Comparison of ENCODE assay signal across 8 cellular contexts in the genomic region with DNA sequence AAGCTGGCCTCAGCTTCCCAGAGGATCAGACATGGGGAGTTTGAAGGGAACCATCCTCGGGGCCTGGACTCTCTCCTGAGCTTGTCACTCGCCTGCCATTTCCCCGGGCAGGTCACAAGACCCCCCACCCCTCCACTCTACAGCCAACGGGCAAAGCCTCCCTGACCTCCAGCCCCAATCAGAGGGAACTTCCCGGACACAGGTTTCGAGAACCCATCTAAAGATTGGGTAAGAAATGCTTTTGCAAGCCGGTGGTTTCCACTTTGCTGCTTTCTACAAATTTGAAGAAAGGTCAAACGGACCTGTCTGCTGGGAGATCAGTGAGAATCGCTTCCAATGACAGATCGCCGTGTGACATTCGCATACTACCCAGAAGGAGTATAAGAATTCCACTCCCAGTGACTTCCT.
DNase-seq lines count a peak whose midpoint lies in the region; ATAC-seq, FAIRE-seq and TF ChIP-seq lines count a peak whose summit lies in the region.

No MANE protein-coding gene starts in this region.

- no peak for FAIRE-seq in kidney (lab: Jason Lieb, UNC)

- peaks cover 33% of the 10 kb centered on the region for H3K27me3 Mint-ChIP-seq in activated T-cell treated with anti-CD3 and anti-CD28 coated beads, Interleukin-2, amount 50 U/mL, for 72 hours (ENCODE audit: low read depth)

- TF ChIP-seq CTCF in kidney (IDR thresholded peaks at IDR 0.05; ENCODE audit: borderline replicate concordance, extremely low read depth, insufficient read depth) = no peak

- H3K4me3 Mint-ChIP-seq in activated T-cell treated with anti-CD3 and anti-CD28 coated beads, Interleukin-2, amount 50 U/mL, for 72 hours = peak overlapping the region; percentile 42 to 84

- H3K27ac ChIP-seq in kidney (ENCODE audit: low read depth in 2 of 2, low read length in 2 of 2) = no peak overlapping the region

- no peak overlapping the region for H3K9ac ChIP-seq in kidney (ENCODE audit: low read length in 2 of 2)

- intact Hi-C loops in kidney (cut with DNase I) = loop anchor here (10.0 kb wide), 1 partner anchor 439 kb away; no protein-coding TSS in a partner anchor

- peaks cover 50% of the 10 kb centered on the region for H3K4me1 Mint-ChIP-seq in activated T-cell treated with anti-CD3 and anti-CD28 coated beads, Interleukin-2, amount 50 U/mL, for 72 hours (ENCODE audit: low read depth)

- H3K4me1 ChIP-seq in kidney (ENCODE audit: control insufficient read depth in 1 of 2, insufficient read depth in 1 of 2, low read depth in 1 of 2, low read length in 2 of 2) = peaks cover 4 to 8% of the 10 kb centered on the region in 2 donors

- in situ Hi-C loops in KBM-7 (cut with MboI; ENCODE audit: low pct_unique_long_range_greater_than_20kb, low sequenced_read_pairs) (no loop called here), G401 (cut with HindIII; ENCODE audit: low sequenced_read_pairs) (no loop called here)

- DNase-seq in stimulated activated naive CD4-positive, alpha-beta T cell treated with Interleukin-2 at 50 U/mL for 16 hours (lab: John Stamatoyannopoulos, UW) = peak; percentile 31
- DNase-seq in stimulated activated naive CD4-positive, alpha-beta T cell (lab: John Stamatoyannopoulos, UW) = no peak
- peak; percentile 39 to 57 for DNase-seq in activated T-cell treated with anti-CD3 and anti-CD28 coated beads, Interleukin-2, amount 50 U/mL, for 72 hours
- DNase-seq in pons (ENCODE audit: low spot score) = peak; percentile 45
- DNase-seq in KBM-7 = no peak
- no peak for DNase-seq in kidney
- DNase-seq in G401 (ENCODE audit: low spot score) = no peak

- H3K36me3 Mint-ChIP-seq in activated T-cell treated with anti-CD3 and anti-CD28 coated beads, Interleukin-2, amount 50 U/mL, for 72 hours (ENCODE audit: insufficient read depth in 2 of 2) = peaks cover 3 to 6% of the 10 kb centered on the region in 2 donors

- H3K9me3 ChIP-seq in kidney (ENCODE audit: control insufficient read depth in 1 of 2, low read length in 2 of 2) = no peaks in the 10 kb centered on the region

- no peak overlapping the region for H3K4me3 ChIP-seq in kidney (ENCODE audit: low read length in 2 of 2)

- H3K36me3 ChIP-seq in kidney (ENCODE audit: control insufficient read depth in 1 of 2, insufficient read depth in 2 of 2, low read length in 2 of 2) = no peaks in the 10 kb centered on the region

- peak; percentile 10 for ATAC-seq in HG03060 (IDR thresholded peaks at IDR 0.05; ENCODE audit: low read depth, unreplicated experiment)
- ATAC-seq in activated T-cell treated with anti-CD3 and anti-CD28 coated beads, Interleukin-2, amount 50 U/mL, for 72 hours (replicated peaks in 1 of 2) = peak; percentile 12 to 14

- H3K9me3 Mint-ChIP-seq in activated T-cell treated with anti-CD3 and anti-CD28 coated beads, Interleukin-2, amount 50 U/mL, for 72 hours = peaks cover 0 to 4% of the 10 kb centered on the region in 2 donors

- peak overlapping the region; percentile 27 for H3K27ac Mint-ChIP-seq in activated T-cell treated with anti-CD3 and anti-CD28 coated beads, Interleukin-2, amount 50 U/mL, for 72 hours

Comparison
In these comparisons a context has a peak if more than half of its experiments do, and no peak if none do; other contexts are left out.
1. DNase-seq: peak in stimulated activated naive CD4-positive, alpha-beta T cell treated with Interleukin-2 at 50 U/mL for 16 hours (single experiment), activated T-cell treated with anti-CD3 and anti-CD28 coated beads, Interleukin-2, amount 50 U/mL, for 72 hours (2 of 2) and pons (single experiment); none in stimulated activated naive CD4-positive, alpha-beta T cell (0 of 6), KBM-7 (single experiment), kidney (single experiment) and G401 (single experiment).